In genomic region chr2:113226462-113226861, GRCh38 we compare ENCODE assay signal across 24 cellular contexts. TPM values are rescaled to one million over a fixed set of nuclear protein-coding genes. Genes with fewer than 3 reads are reported as not detected.
"Had no signal": no experiment of that assay in that cellular context is flagged by ENCODE, and none has a peak within 500 bp of the region (broad histone marks: within the 10 kb centered on the region; RNA-seq: fewer than 3 reads in every experiment).

No MANE protein-coding gene starts in this region.

- H3K27me3 Mint-ChIP-seq: activated naive CD4-positive, alpha-beta T cell treated with anti-CD3 and anti-CD28 coated beads, Interleukin-2, amount 50 U/mL, for 24 hours; central memory CD8-positive, alpha-beta T cell; T-cell had no signal

- H3K36me3 ChIP-seq: breast epithelium, colonic mucosa, esophagus squamous epithelium, gastrocnemius medialis, heart left ventricle, left lung, spleen, upper lobe of right lung had no signal

- H3K27me3 ChIP-seq: breast epithelium, colonic mucosa, dorsolateral prefrontal cortex, esophagus squamous epithelium, gastrocnemius medialis, heart left ventricle, left lung, spleen, upper lobe of right lung had no signal

- DNase-seq: activated CD4-positive, alpha-beta T cell treated with anti-CD3 and anti-CD28 coated beads for 1 hour; activated CD4-positive, alpha-beta T cell treated with anti-CD3 and anti-CD28 coated beads, Interleukin-2, amount 50 U/mL, for 1 hour; activated CD8-positive, alpha-beta T cell treated with anti-CD3 and anti-CD28 coated beads, Interleukin-2, amount 10 ng/mL, durations not matched to agents 7 days and 5 days; activated gamma-delta T cell; colonic mucosa; esophagus squamous epithelium; gastrocnemius medialis; heart left ventricle; left lung; natural killer cell; occipital lobe; spleen; stimulated activated CD4-positive, alpha-beta T cell treated with anti-CD3 and anti-CD28 coated beads, Interleukin-4, amount 100 ng/mL, for 24 hours; stimulated activated naive CD8-positive, alpha-beta T cell treated with anti-CD3 and anti-CD28 coated beads, Interleukin-15, Interleukin-2, amounts not matched to agents 100 U/mL and 50 U/mL, for 24 hours; T-cell; upper lobe of right lung had no signal

- H3K36me3 Mint-ChIP-seq: activated naive CD4-positive, alpha-beta T cell treated with anti-CD3 and anti-CD28 coated beads, Interleukin-2, amount 50 U/mL, for 24 hours; natural killer cell; T-cell had no signal

- H3K27ac ChIP-seq: breast epithelium, colonic mucosa, esophagus squamous epithelium, gastrocnemius medialis, heart left ventricle, left lung, spleen, upper lobe of right lung, VCaP had no signal

- H3K4me3 Mint-ChIP-seq: activated CD8-positive, alpha-beta T cell treated with anti-CD3 and anti-CD28 coated beads, Interleukin-2, amount 10 ng/mL, durations not matched to agents 7 days and 5 days; activated naive CD4-positive, alpha-beta T cell treated with anti-CD3 and anti-CD28 coated beads, Interleukin-2, amount 50 U/mL, for 24 hours; activated T-helper 1 cell treated with anti-CD3 and anti-CD28 coated beads, Interleukin-12 subunit alpha, Interleukin-12 subunit beta, Interleukin-2, Interleukin-4 antibody, amounts not matched to agents 30 ng/mL and 10 ng/mL and 1 ng/mL, durations not matched to agents 14 hours and 24 hours and 36 hours; central memory CD8-positive, alpha-beta T cell; natural killer cell; T-cell; T-helper 2 cell treated with Interferon-gamma antibody and Interleukin-4, amounts not matched to agents 5 μg/mL and 100 μg/mL, for 36 hours had no signal

- ATAC-seq: activated CD8-positive, alpha-beta T cell treated with anti-CD3 and anti-CD28 coated beads, Interleukin-2, amount 10 ng/mL, durations not matched to agents 7 days and 5 days; natural killer cell; stimulated activated naive CD8-positive, alpha-beta T cell treated with anti-CD3 and anti-CD28 coated beads, Interleukin-15, Interleukin-2, amounts not matched to agents 100 U/mL and 50 U/mL, for 24 hours; T-cell had no signal

- H3K9me3 ChIP-seq: breast epithelium, colonic mucosa, esophagus squamous epithelium, gastrocnemius medialis, heart left ventricle, left lung, spleen, upper lobe of right lung had no signal

- H3K4me1 ChIP-seq: breast epithelium, colonic mucosa, esophagus squamous epithelium, gastrocnemius medialis, left lung had no signal

- H3K9me3 Mint-ChIP-seq: activated naive CD4-positive, alpha-beta T cell treated with anti-CD3 and anti-CD28 coated beads, Interleukin-2, amount 50 U/mL, for 24 hours; activated T-helper 1 cell treated with anti-CD3 and anti-CD28 coated beads, Interleukin-12 subunit alpha, Interleukin-12 subunit beta, Interleukin-2, Interleukin-4 antibody, amounts not matched to agents 30 ng/mL and 10 ng/mL and 1 ng/mL, durations not matched to agents 14 hours and 24 hours and 36 hours; central memory CD8-positive, alpha-beta T cell; natural killer cell; T-cell; T-helper 2 cell treated with Interferon-gamma antibody and Interleukin-4, amounts not matched to agents 5 μg/mL and 100 μg/mL, for 36 hours had no signal

- H3K27ac Mint-ChIP-seq: activated CD8-positive, alpha-beta T cell treated with anti-CD3 and anti-CD28 coated beads, Interleukin-2, amount 10 ng/mL, durations not matched to agents 7 days and 5 days; activated naive CD4-positive, alpha-beta T cell treated with anti-CD3 and anti-CD28 coated beads, Interleukin-2, amount 50 U/mL, for 24 hours; natural killer cell; T-cell; T-helper 2 cell treated with Interferon-gamma antibody and Interleukin-4, amounts not matched to agents 5 μg/mL and 100 μg/mL, for 36 hours had no signal

- H3K4me1 Mint-ChIP-seq: central memory CD8-positive, alpha-beta T cell had no signal

- H3K4me3 ChIP-seq: breast epithelium, colonic mucosa, dorsolateral prefrontal cortex, esophagus squamous epithelium, gastrocnemius medialis, heart left ventricle, left lung, lung, spleen, upper lobe of right lung had no signal

RNA-seq across cellular contexts. Expression of gene PAX8, which starts 52.3 kb away (rescaled TPM):
- total RNA-seq: occipital lobe had no signal
